Comparison of ENCODE assay signal across 18 cellular contexts in genomic region chr14:32436993-32437392, GRCh38.
"Had no signal": no experiment of that assay in that cellular context is flagged by ENCODE, and none has a peak within 500 bp of the region (broad histone marks: within the 10 kb centered on the region; RNA-seq: fewer than 3 reads in every experiment).

No MANE protein-coding gene starts in this region.

- H3K27me3 ChIP-seq: neural progenitor cell, right atrium auricular region, uterus had no signal

- H3K4me3 ChIP-seq: left ventricle myocardium inferior, neural progenitor cell, prostate gland, right atrium auricular region, uterus had no signal

- H3K4me1 ChIP-seq: neural progenitor cell, prostate gland had no signal

- H3K36me3 ChIP-seq: left ventricle myocardium inferior, neural progenitor cell, prostate gland, right atrium auricular region, uterus had no signal

- DNase-seq: activated CD4-positive, alpha-beta T cell treated with anti-CD3 and anti-CD28 coated beads, Interleukin-2, amount 50 U/mL, for 4 hours; activated naive CD4-positive, alpha-beta T cell treated with anti-CD3 and anti-CD28 coated beads for 36 hours; activated naive CD8-positive, alpha-beta T cell treated with anti-CD3 and anti-CD28 coated beads, Interleukin-2, amount 10 ng/mL, durations not matched to agents 7 days and 5 days; activated T-cell treated with anti-CD3 and anti-CD28 coated beads, Interleukin-2, amount 50 U/mL, for 48 hours; amniotic stem cell; dermis blood vessel endothelial cell; effector memory CD4-positive, alpha-beta T cell; foreskin fibroblast; left ventricle myocardium inferior; naive thymus-derived CD8-positive, alpha-beta T cell; stimulated activated CD4-positive, alpha-beta T cell treated with anti-CD3 and anti-CD28 coated beads, Interleukin-4, amount 100 ng/mL, for 24 hours; stimulated activated naive CD8-positive, alpha-beta T cell treated with anti-CD3 and anti-CD28 coated beads, Interleukin-15, Interleukin-2, amounts not matched to agents 100 U/mL and 50 U/mL, for 24 hours; T-helper 1 cell; trophoblast cell; uterus had no signal

- H3K27ac ChIP-seq: neural progenitor cell, prostate gland, right atrium auricular region had no signal

- ATAC-seq: naive thymus-derived CD8-positive, alpha-beta T cell; stimulated activated naive CD8-positive, alpha-beta T cell treated with anti-CD3 and anti-CD28 coated beads, Interleukin-15, Interleukin-2, amounts not matched to agents 100 U/mL and 50 U/mL, for 24 hours had no signal

- H3K9me3 ChIP-seq: left ventricle myocardium inferior, prostate gland, right atrium auricular region, uterus had no signal
